ENCODE assay signal across 8 cellular contexts in the genomic region with DNA sequence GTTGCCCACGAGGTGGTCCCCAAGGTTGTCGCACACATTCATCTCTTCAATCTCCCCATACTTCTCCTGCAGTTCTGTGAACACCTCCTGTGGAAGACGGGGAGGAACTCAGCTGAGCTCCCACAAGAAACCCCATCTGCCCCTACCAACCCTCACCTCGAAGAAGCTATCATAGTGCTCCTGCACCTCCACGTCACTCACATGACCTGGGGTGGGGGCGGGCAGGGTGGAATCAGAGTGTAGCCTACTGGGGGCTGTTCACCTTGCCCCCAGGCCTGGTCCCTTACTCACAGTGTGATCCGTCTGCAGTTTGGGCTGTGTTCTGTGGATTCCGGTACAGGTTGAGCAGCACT. TPM values are rescaled to one million over a fixed set of nuclear protein-coding genes. Genes with fewer than 3 reads are reported as not detected.
DNase-seq lines count a peak whose midpoint lies in the region.

No MANE protein-coding gene starts in this region.

- peaks cover 45% of the 10 kb centered on the region for H3K4me1 Mint-ChIP-seq in T-helper 2 cell treated with Interferon-gamma antibody and Interleukin-4, amounts not matched to agents 5 μg/mL and 100 μg/mL, for 36 hours (ENCODE audit: low read depth)

- H3K27me3 Mint-ChIP-seq in T-helper 2 cell treated with Interferon-gamma antibody and Interleukin-4, amounts not matched to agents 5 μg/mL and 100 μg/mL, for 36 hours (ENCODE audit: low read depth), result no peaks in the 10 kb centered on the region

- H3K36me3 Mint-ChIP-seq in T-helper 2 cell treated with Interferon-gamma antibody and Interleukin-4, amounts not matched to agents 5 μg/mL and 100 μg/mL, for 36 hours (ENCODE audit: low read depth), result peaks cover 15% of the 10 kb centered on the region

- no peaks in the 10 kb centered on the region for H3K27me3 ChIP-seq in layer of hippocampus (ENCODE audit: control insufficient read depth, insufficient read depth, low read length)

- no peak for DNase-seq in T-helper 2 cell treated with Interferon-gamma antibody and Interleukin-4, amounts not matched to agents 5 μg/mL and 100 μg/mL, for 36 hours (ENCODE audit: low spot score)
- DNase-seq in T-helper 2 cell (no peak), substantia nigra (lab: John Stamatoyannopoulos, UW) (no peak), C1 segment of cervical spinal cord (lab: John Stamatoyannopoulos, UW) (no peak), MV-4-11 (lab: John Stamatoyannopoulos, UW) (no peak), kidney tubule cell (ENCODE audit: low spot score) (no peak)

- peak overlapping the region; percentile 98 for H3K27ac ChIP-seq in adipose tissue (ENCODE audit: low read depth, low read length)
- H3K27ac ChIP-seq in layer of hippocampus (ENCODE audit: low read depth, low read length), result peak overlapping the region; percentile 99
- peak overlapping the region; percentile 96 for H3K27ac ChIP-seq in substantia nigra (ENCODE audit: low read depth, low read length, poor library complexity, severe bottlenecking)

- 54 to 61% (median 55%) methylated on average over 8 of the region's 8 CpGs for WGBS in adipose tissue, 3 donors

- H3K4me3 Mint-ChIP-seq in T-helper 2 cell treated with Interferon-gamma antibody and Interleukin-4, amounts not matched to agents 5 μg/mL and 100 μg/mL, for 36 hours, result peak overlapping the region; percentile 91

- H3K27ac Mint-ChIP-seq in T-helper 2 cell treated with Interferon-gamma antibody and Interleukin-4, amounts not matched to agents 5 μg/mL and 100 μg/mL, for 36 hours, result peak overlapping the region; percentile 100

- H3K9me3 Mint-ChIP-seq in T-helper 2 cell treated with Interferon-gamma antibody and Interleukin-4, amounts not matched to agents 5 μg/mL and 100 μg/mL, for 36 hours, result no peaks in the 10 kb centered on the region

RNA-seq across cellular contexts. Expression of a gene that starts 0.9 kb away (rescaled TPM):
- polyA plus RNA-seq in adipose tissue, result 10 to 100 TPM; 13.2 to 30.3 (median 28.8) TPM

RNA-seq across cellular contexts. Expression of a gene that starts 1.1 kb away (rescaled TPM):
- polyA plus RNA-seq in adipose tissue, result 10 to 100 TPM; 37.2 to 57.2 (median 49.9) TPM

RNA-seq across cellular contexts. Expression of a gene that starts 2.1 kb away (rescaled TPM):
- 10 to 100 TPM; 17.4 to 30.4 (median 19.8) TPM for polyA plus RNA-seq in adipose tissue

RNA-seq across cellular contexts. Expression of a gene that starts 4.1 kb away (rescaled TPM):
- polyA plus RNA-seq in adipose tissue, result 10 to 100 TPM in 2 of 3 donors, 1 to 10 TPM in 1; 8.9 to 20.9 (median 15.3) TPM

RNA-seq across cellular contexts. Expression of a gene that starts 12.5 kb away (rescaled TPM):
- polyA plus RNA-seq in adipose tissue, result 100 to 1,000 TPM in 2 of 3 donors, 10 to 100 TPM in 1; 63.3 to 608 (median 552) TPM
